ENCODE assay signal across 8 cellular contexts in the genomic region with DNA sequence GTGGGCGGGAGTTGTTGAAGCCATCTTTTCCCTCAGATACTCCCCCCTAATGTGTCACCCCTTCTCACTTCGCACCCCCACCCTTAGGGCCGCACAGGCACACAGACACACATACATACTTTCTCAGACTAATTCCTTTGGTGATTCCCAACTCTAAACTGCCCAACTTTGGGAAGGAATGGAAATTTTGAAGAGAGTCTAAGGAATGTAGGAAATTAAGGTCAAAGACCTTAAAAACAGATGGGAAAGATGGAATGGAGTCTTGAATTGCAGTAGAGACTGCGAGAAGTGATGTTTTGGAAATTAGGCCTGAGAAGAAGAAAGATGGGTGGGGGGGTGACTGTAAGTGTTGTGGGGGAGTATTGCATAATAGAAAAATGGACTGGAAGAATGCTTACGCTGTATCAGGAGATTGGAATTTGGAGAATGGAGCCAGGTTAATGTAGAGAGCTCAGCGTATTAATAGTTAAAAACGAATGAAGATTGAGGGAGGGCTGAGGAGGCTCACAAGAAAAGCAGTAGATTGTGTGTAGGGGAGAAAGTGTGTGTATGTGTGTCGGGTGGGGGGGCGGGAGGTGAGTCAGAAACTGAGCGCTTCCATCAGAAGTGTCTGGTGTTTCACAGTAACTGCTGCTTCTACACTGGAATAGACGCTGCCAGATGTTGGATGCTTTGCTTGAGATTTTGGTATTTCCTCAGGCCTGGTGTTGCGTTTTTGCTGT. TPM values are rescaled to one million over a fixed set of nuclear protein-coding genes. Genes with fewer than 3 reads are reported as not detected.
DNase-seq lines count a peak whose midpoint lies in the region; ATAC-seq and TF ChIP-seq lines count a peak whose summit lies in the region.

No MANE protein-coding gene starts in this region.

- peak overlapping the region; percentile 68 for H3K4me3 ChIP-seq in A673 (ENCODE audit: low read depth, low read length, poor library complexity, severe bottlenecking)
- peak overlapping the region; percentile 100 for H3K4me3 ChIP-seq in HFF-Myc (replicated peaks; ENCODE audit: low read depth, low read length)
- H3K4me3 ChIP-seq in WI38 (ENCODE audit: low read depth, low read length) = peak overlapping the region; percentile 86
- peak overlapping the region; percentile 100 for H3K4me3 ChIP-seq in fibroblast of mammary gland (ENCODE audit: control insufficient read depth, low read depth, low read length)
- peak overlapping the region; percentile 76 for H3K4me3 ChIP-seq in ovary

- H3K36me3 ChIP-seq in A673 (ENCODE audit: insufficient read depth, low read length, poor library complexity, severe bottlenecking) (peaks cover 21% of the 10 kb centered on the region), ovary (no peaks in the 10 kb centered on the region)

- no TSS peak for BruUV-seq in A673 (replicated peaks; lab: Mats Ljungman, UMichigan)

- TF ChIP-seq CTCF in A673 (conservative IDR thresholded peaks at IDR 0.05; ENCODE audit: low read depth, low read length) (no peak), HFF-Myc (IDR thresholded peaks at IDR 0.05; ENCODE audit: low read depth, low read length, missing control alignments) (no peak), WI38 (IDR thresholded peaks at IDR 0.05; ENCODE audit: low read depth, low read length) (no peak), fibroblast of mammary gland (conservative IDR thresholded peaks at IDR 0.05; ENCODE audit: control insufficient read depth, insufficient read depth, low read depth, low read length) (no peak), ovary (IDR thresholded peaks at IDR 0.05) (no peak)

- no peak for ATAC-seq in GM19467 (IDR thresholded peaks at IDR 0.05; ENCODE audit: unreplicated experiment)

- POLR2A ChIA-PET in A673 (lab: Charles Lee; ENCODE audit: low non-redundant PET) = no interaction called here

- H3K9me3 ChIP-seq in A673 (ENCODE audit: low read depth, low read length, poor library complexity, severe bottlenecking) = no peaks in the 10 kb centered on the region
- H3K9me3 ChIP-seq in ovary = no peaks in the 10 kb centered on the region

- TF ChIP-seq EP300 in ovary (IDR thresholded peaks at IDR 0.05) = no peak

- WGBS in ovary, 3 donors = 4 to 6% (median 4%) methylated on average over 12 of the region's 12 CpGs

- DNase-seq in A673 (ENCODE audit: low spot score) (peak; percentile 43), HFF-Myc (ENCODE audit: extremely low read depth, low read depth) (peak; percentile 66), fibroblast of mammary gland (ENCODE audit: low read depth) (peak; percentile 89), ovary (peak in 1 of 5 donors; percentile 37), NCI-H2081 treated with DMSO at 0.1 percent for 48 hours (lab: John Stamatoyannopoulos, UW) (no peak), SHP77 treated with DMSO at 0.1 percent for 48 hours (lab: John Stamatoyannopoulos, UW) (no peak)

- TF ChIP-seq POLR2A in ovary (IDR thresholded peaks at IDR 0.05) = no peak

- H3K27me3 ChIP-seq in A673 (replicated peaks; ENCODE audit: insufficient read depth, low read depth, low read length, poor library complexity) (no peaks in the 10 kb centered on the region), ovary (no peaks in the 10 kb centered on the region)

- CTCF ChIA-PET in A673 (lab: Charles Lee) = no interaction called here

- H3K27ac ChIP-seq in A673 (ENCODE audit: low read depth, low read length, poor library complexity, severe bottlenecking) (peak overlapping the region; percentile 90), ovary (no peak overlapping the region)

- intact Hi-C loops in A673 (cut with micrococcal nuclease; ENCODE audit: unreplicated experiment) (no loop called here), ovary (cut with DNase I) (loop anchor here in 3 of 4 donors (5.0 to 10.0 kb wide), 3 partner anchors 52 to 125 kb away; partner anchors contain the start of genes PSMD4 (in 2 of the 3) and PI4KB (in 1 of the 3))

- H3K4me1 ChIP-seq in A673 (ENCODE audit: insufficient read depth, low read length, poor library complexity, severe bottlenecking) (peaks cover 6% of the 10 kb centered on the region), ovary (ENCODE audit: insufficient read depth) (peaks cover 6% of the 10 kb centered on the region)

RNA-seq across cellular contexts. Expression of gene PIP5K1A, which starts 1.7 kb away (rescaled TPM):
- total RNA-seq in A673 (2021) (109 and 115 TPM in 2 replicates), ovary (10 to 100 TPM; 33.0 to 62.8 (median 47.5) TPM)
- 10 to 100 TPM; 19.8 to 50.4 TPM for polyA plus RNA-seq in ovary

RNA-seq across cellular contexts. Expression of gene VPS72, which starts 10.0 kb away (rescaled TPM):
- total RNA-seq in A673 (2021) = 113 and 114 TPM in 2 replicates
- total RNA-seq in ovary = 10 to 100 TPM; 24.5 to 53.1 (median 48.9) TPM
- 10 to 100 TPM; 42.2 to 78.4 TPM for polyA plus RNA-seq in ovary

RNA-seq across cellular contexts. Expression of gene TMOD4, which starts 24.2 kb away (rescaled TPM):
- total RNA-seq in A673 (2021) (1.4 and 2.8 TPM in 2 replicates), ovary (1 to 10 TPM in 2 of 7 donors, under 1 TPM in 3, not detected in 2; 0.42 to 1.4 (median 0.88) TPM)
- polyA plus RNA-seq in ovary = under 1 TPM in 1 of 2 donors, not detected in 1; 0.15 TPM

RNA-seq across cellular contexts. Expression of gene SCNM1, which starts 34.1 kb away (rescaled TPM):
- total RNA-seq in A673 (2021) (57.5 and 59.6 TPM in 2 replicates), ovary (10 to 100 TPM; 18.6 to 32.7 (median 22.7) TPM)
- polyA plus RNA-seq in ovary = 10 to 100 TPM; 33.0 to 38.9 TPM

RNA-seq across cellular contexts. Expression of gene LYSMD1, which starts 34.3 kb away (rescaled TPM):
- total RNA-seq in A673 (2021) (7.7 and 8.1 TPM in 2 replicates), ovary (10 to 100 TPM; 12.6 to 20.3 (median 14.3) TPM)
- polyA plus RNA-seq in ovary = 10 to 100 TPM; 14.3 to 15.5 TPM

Comparison
In these comparisons a context has a peak if more than half of its experiments do, and no peak if none do; other contexts are left out.
1. DNase-seq: peak in A673 (single experiment), HFF-Myc (single experiment) and fibroblast of mammary gland (single experiment); none in NCI-H2081 treated with DMSO at 0.1 percent for 48 hours (single experiment) and SHP77 treated with DMSO at 0.1 percent for 48 hours (single experiment).
2. Peak in every context shown above with its lines, with median percentiles within 50 percentile points of each other: H3K4me3 ChIP-seq.